10 cellular contexts compared by ENCODE assay signal in the genomic region with DNA sequence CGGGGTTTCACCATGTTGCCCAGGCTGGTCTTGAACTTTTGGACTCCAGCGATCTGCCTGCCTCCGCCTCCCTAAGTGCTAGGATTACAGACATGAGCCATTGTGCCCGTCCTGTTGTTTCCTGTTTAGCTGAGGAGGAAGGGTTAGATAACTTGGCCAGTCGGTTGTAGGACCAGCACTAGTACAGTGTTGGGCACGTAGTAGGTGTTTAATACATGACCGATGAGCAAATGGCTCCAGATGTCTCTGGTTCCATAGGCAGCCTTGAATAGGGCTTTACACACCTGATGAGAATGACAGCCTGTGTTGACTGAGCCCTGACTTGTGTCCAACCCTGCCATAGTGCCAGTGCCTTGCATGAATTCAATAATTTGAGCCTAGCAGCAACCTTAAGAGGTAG. TPM values are rescaled to one million over a fixed set of nuclear protein-coding genes. Genes with fewer than 3 reads are reported as not detected.
DNase-seq lines count a peak whose midpoint lies in the region; ATAC-seq and TF ChIP-seq lines count a peak whose summit lies in the region.
"Had no signal": no experiment of that assay in that cellular context is flagged by ENCODE, and none has a peak within 500 bp of the region (broad histone marks: within the 10 kb centered on the region; RNA-seq: fewer than 3 reads in every experiment).

No MANE protein-coding gene starts in this region.

- H3K27ac Mint-ChIP-seq in activated T-cell treated with anti-CD3 and anti-CD28 coated beads, Interleukin-2, amount 50 U/mL, for 24 hours = peak overlapping the region; percentile 66
- peak overlapping the region; percentile 84 for H3K27ac Mint-ChIP-seq in WTC11
- peak overlapping the region; percentile 5 for H3K27ac Mint-ChIP-seq in stimulated activated naive B cell treated with anti-CD40 and anti-IgM and Interleukin-4, amounts not matched to agents 10 μg/mL and 1 μg/mL and 100 μg/mL, for 72 hours

- in situ Hi-C loops in GM13977 (cut with MboI; ENCODE audit: low pct_unique_long_range_greater_than_20kb, low sequenced_read_pairs, unreplicated experiment) = no loop called here

- POLR2A ChIA-PET in WTC11 (lab: Charles Lee) = interaction anchor here (2.1 kb wide), 1 partner anchor 45 kb away, joined by 6 read pairs; no protein-coding TSS in a partner anchor

- H3K4me3 ChIP-seq in fibroblast of mammary gland (ENCODE audit: control insufficient read depth, low read depth, low read length) (peak overlapping the region; percentile 86), right cardiac atrium (ENCODE audit: low read length) (no peak overlapping the region)
- H3K4me3 ChIP-seq: lung had no signal

- TF ChIP-seq CTCF in WTC11 (IDR thresholded peaks at IDR 0.05) (no peak), fibroblast of mammary gland (conservative IDR thresholded peaks at IDR 0.05; ENCODE audit: control insufficient read depth, insufficient read depth, low read depth, low read length) (no peak), GM13977 (IDR thresholded peaks at IDR 0.05; ENCODE audit: extremely low read depth, insufficient read depth, missing control alignments) (no peak)

- H3K4me3 Mint-ChIP-seq in activated T-cell treated with anti-CD3 and anti-CD28 coated beads, Interleukin-2, amount 50 U/mL, for 24 hours = peak overlapping the region; percentile 87
- peak overlapping the region; percentile 47 for H3K4me3 Mint-ChIP-seq in WTC11
- peak overlapping the region; percentile 10 to 35 for H3K4me3 Mint-ChIP-seq in stimulated activated naive B cell treated with anti-CD40 and anti-IgM and Interleukin-4, amounts not matched to agents 10 μg/mL and 1 μg/mL and 100 μg/mL, for 72 hours

- H3K27ac ChIP-seq in right cardiac atrium (ENCODE audit: low read length) = no peak overlapping the region

- intact Hi-C loops in right cardiac atrium (cut with DNase I) = no loop called here

- H3K27me3 Mint-ChIP-seq in activated T-cell treated with anti-CD3 and anti-CD28 coated beads, Interleukin-2, amount 50 U/mL, for 24 hours = no peaks in the 10 kb centered on the region
- H3K27me3 Mint-ChIP-seq in WTC11 (ENCODE audit: low read depth) = no peaks in the 10 kb centered on the region
- no peaks in the 10 kb centered on the region for H3K27me3 Mint-ChIP-seq in stimulated activated naive B cell treated with anti-CD40 and anti-IgM and Interleukin-4, amounts not matched to agents 10 μg/mL and 1 μg/mL and 100 μg/mL, for 72 hours

- H3K4me1 ChIP-seq in right cardiac atrium (ENCODE audit: control insufficient read depth, insufficient read depth, low read length) = peaks cover 12% of the 10 kb centered on the region

- ATAC-seq in WTC11 (no peak), right cardiac atrium (no peak)
- ATAC-seq in stimulated activated naive B cell treated with anti-CD40 and anti-IgM and Interleukin-4, amounts not matched to agents 10 μg/mL and 1 μg/mL and 100 μg/mL, for 72 hours (replicated peaks) = no peak

- H3K9me3 Mint-ChIP-seq in activated T-cell treated with anti-CD3 and anti-CD28 coated beads, Interleukin-2, amount 50 U/mL, for 24 hours = no peaks in the 10 kb centered on the region
- H3K9me3 Mint-ChIP-seq in WTC11 = no peaks in the 10 kb centered on the region
- H3K9me3 Mint-ChIP-seq in stimulated activated naive B cell treated with anti-CD40 and anti-IgM and Interleukin-4, amounts not matched to agents 10 μg/mL and 1 μg/mL and 100 μg/mL, for 72 hours = no peaks in the 10 kb centered on the region

- DNase-seq in activated T-cell treated with anti-CD3 and anti-CD28 coated beads, Interleukin-2, amount 50 U/mL, for 24 hours = no peak
- DNase-seq in activated T-cell treated with anti-CD3 and anti-CD28 coated beads for 4 hours (no peak), WTC11 (ENCODE audit: low spot score) (no peak), fibroblast of mammary gland (ENCODE audit: low read depth) (no peak), GM13977 (ENCODE audit: low spot score) (no peak), NCI-H748 treated with DMSO at 0.1 percent for 48 hours (lab: John Stamatoyannopoulos, UW) (no peak), right cardiac atrium (no peak)
- no peak for DNase-seq in stimulated activated naive B cell treated with anti-CD40 and anti-IgM and Interleukin-4, amounts not matched to agents 10 μg/mL and 1 μg/mL and 100 μg/mL, for 72 hours
- DNase-seq: transverse colon had no signal

- 74% methylated on average over 7 of the region's 7 CpGs for WGBS in right cardiac atrium

- H3K36me3 Mint-ChIP-seq in activated T-cell treated with anti-CD3 and anti-CD28 coated beads, Interleukin-2, amount 50 U/mL, for 24 hours (ENCODE audit: low read depth) = peaks cover 75% of the 10 kb centered on the region
- H3K36me3 Mint-ChIP-seq in WTC11 = peaks cover 14% of the 10 kb centered on the region
- H3K36me3 Mint-ChIP-seq in stimulated activated naive B cell treated with anti-CD40 and anti-IgM and Interleukin-4, amounts not matched to agents 10 μg/mL and 1 μg/mL and 100 μg/mL, for 72 hours = peaks cover 11 to 31% of the 10 kb centered on the region in 2 donors

- no peaks in the 10 kb centered on the region for H3K9me3 ChIP-seq in right cardiac atrium (ENCODE audit: control insufficient read depth, low read length)
- H3K9me3 ChIP-seq: transverse colon had no signal

- CTCF ChIA-PET in WTC11 (lab: Charles Lee) = interaction anchor here (0.9 to 1.2 kb wide), 2 partner anchors 45 to 52 kb away, joined by 3 to 6 read pairs; no protein-coding TSS in a partner anchor

- no peaks in the 10 kb centered on the region for H3K27me3 ChIP-seq in right cardiac atrium (ENCODE audit: control insufficient read depth, insufficient read depth)
- H3K27me3 ChIP-seq: transverse colon had no signal

- H3K4me1 Mint-ChIP-seq in activated T-cell treated with anti-CD3 and anti-CD28 coated beads, Interleukin-2, amount 50 U/mL, for 24 hours (ENCODE audit: low read depth) = peaks cover 54% of the 10 kb centered on the region
- H3K4me1 Mint-ChIP-seq in WTC11 = peaks cover 39% of the 10 kb centered on the region
- peaks cover 24 to 67% of the 10 kb centered on the region in 2 donors for H3K4me1 Mint-ChIP-seq in stimulated activated naive B cell treated with anti-CD40 and anti-IgM and Interleukin-4, amounts not matched to agents 10 μg/mL and 1 μg/mL and 100 μg/mL, for 72 hours

TF ChIP-seq in WTC11, 78 proteins besides CTCF, POLR2A, EP300 and RAD21:
- TF ChIP-seq FOXP1 (CRISPR knock-in tag; IDR thresholded peaks at IDR 0.05; ENCODE audit: borderline replicate concordance) (no peak), GTF2I (CRISPR knock-in tag; conservative IDR thresholded peaks at IDR 0.05) (no peak)

RNA-seq across cellular contexts. Expression of a gene that starts 1.8 kb away (rescaled TPM):
- total RNA-seq in WTC11 (2021) = 152 to 170 TPM (median 154 TPM) in 3 replicates
- total RNA-seq in right cardiac atrium = 10 to 100 TPM; 34.8 to 38.6 (median 37.1) TPM
- 23.3 TPM for polyA plus RNA-seq in right cardiac atrium

RNA-seq across cellular contexts. Expression of a gene that starts 15.1 kb away (rescaled TPM):
- total RNA-seq in WTC11 (2021) = 41.2 to 48.3 TPM (median 41.3 TPM) in 3 replicates
- 10 to 100 TPM; 13.7 to 24.3 (median 20.2) TPM for total RNA-seq in right cardiac atrium
- 38.7 TPM for polyA plus RNA-seq in right cardiac atrium

RNA-seq across cellular contexts. Expression of a gene that starts 30.3 kb away (rescaled TPM):
- total RNA-seq in WTC11 (2021) (61.9 to 77.9 TPM (median 63.8 TPM) in 3 replicates), right cardiac atrium (1 to 10 TPM; 7.6 to 9.4 (median 9.0) TPM)
- 9.5 TPM for polyA plus RNA-seq in right cardiac atrium

RNA-seq across cellular contexts. Expression of a gene that starts 41.9 kb away (rescaled TPM):
- total RNA-seq in WTC11 (2021) (40.3 to 43.9 TPM (median 40.5 TPM) in 3 replicates), right cardiac atrium (10 to 100 TPM; 17.8 to 28.1 (median 21.1) TPM)
- 20.5 TPM for polyA plus RNA-seq in right cardiac atrium

Comparison
In these comparisons a context has a peak if more than half of its experiments do, and no peak if none do; other contexts are left out.
1. H3K27ac Mint-ChIP-seq: peak in every context shown above with its lines; median percentile 84 in WTC11; 66 in activated T-cell treated with anti-CD3 and anti-CD28 coated beads, Interleukin-2, amount 50 U/mL, for 24 hours; 5 in stimulated activated naive B cell treated with anti-CD40 and anti-IgM and Interleukin-4, amounts not matched to agents 10 μg/mL and 1 μg/mL and 100 μg/mL, for 72 hours.
2. H3K4me3 Mint-ChIP-seq: peak in every context shown above with its lines; median percentile 87 in activated T-cell treated with anti-CD3 and anti-CD28 coated beads, Interleukin-2, amount 50 U/mL, for 24 hours; 47 in WTC11; 22 in stimulated activated naive B cell treated with anti-CD40 and anti-IgM and Interleukin-4, amounts not matched to agents 10 μg/mL and 1 μg/mL and 100 μg/mL, for 72 hours.